8 cellular contexts compared by ENCODE assay signal in genomic region chr19:18091217-18091608, GRCh38. TPM values are rescaled to one million over a fixed set of nuclear protein-coding genes. Genes with fewer than 3 reads are reported as not detected.
A peak's percentile ranks its signal among the peaks of the same experiment; 100 is the strongest.
DNase-seq lines count a peak whose midpoint lies in the region; ATAC-seq and TF ChIP-seq lines count a peak whose summit lies in the region.

No MANE protein-coding gene starts in this region.

- ATAC-seq in HG02642 (IDR thresholded peaks at IDR 0.05; ENCODE audit: poor library complexity, unreplicated experiment) (peak; percentile 38), HG02938 (IDR thresholded peaks at IDR 0.05; ENCODE audit: unreplicated experiment) (no peak), GM21528 (IDR thresholded peaks at IDR 0.05; ENCODE audit: low FRiP score, unreplicated experiment) (no peak)

- no peaks in the 10 kb centered on the region for H3K4me1 Mint-ChIP-seq in progenitor cell of endocrine pancreas (ENCODE audit: low read depth)

- no peak overlapping the region for H3K27ac Mint-ChIP-seq in progenitor cell of endocrine pancreas

- peak; percentile 72 for DNase-seq in activated CD4-positive, alpha-beta T cell treated with anti-CD3 and anti-CD28 coated beads, Interleukin-2, amount 50 U/mL, for 1 hour
- DNase-seq in erythroblast (lab: John Stamatoyannopoulos, UW), result peak; percentile 95 to 97
- DNase-seq in stimulated activated CD4-positive, alpha-beta T cell treated with anti-CD3 and anti-CD28 coated beads, Interleukin-4, amount 100 ng/mL, for 48 hours (ENCODE audit: low read depth in 2 of 2), result peak; percentile 73 to 80
- DNase-seq in ecto neural progenitor cell (ENCODE audit: low spot score), result no peak
- DNase-seq in progenitor cell of endocrine pancreas (ENCODE audit: low spot score, unreplicated experiment), result no peak

- H3K36me3 Mint-ChIP-seq in progenitor cell of endocrine pancreas (ENCODE audit: insufficient read depth), result no peaks in the 10 kb centered on the region

- TF ChIP-seq POLR2A in erythroblast (IDR thresholded peaks at IDR 0.05; ENCODE audit: low read length), result peak; percentile 72

- H3K9me3 Mint-ChIP-seq in progenitor cell of endocrine pancreas (ENCODE audit: low read depth), result no peaks in the 10 kb centered on the region

- H3K4me3 Mint-ChIP-seq in progenitor cell of endocrine pancreas (ENCODE audit: low read depth), result no peak overlapping the region

- no peak for TF ChIP-seq CTCF in progenitor cell of endocrine pancreas (IDR thresholded peaks at IDR 0.05; ENCODE audit: unreplicated experiment)

- H3K27me3 Mint-ChIP-seq in progenitor cell of endocrine pancreas, result peaks cover 6% of the 10 kb centered on the region

RNA-seq across cellular contexts. Expression of gene IL12RB1, which starts 4.5 kb away (rescaled TPM):
- total RNA-seq in progenitor cell of endocrine pancreas, result not detected in 2 replicates

RNA-seq across cellular contexts. Expression of gene MAST3, which starts 6.4 kb away (rescaled TPM):
- 10.7 and 11.1 TPM in 2 replicates for total RNA-seq in progenitor cell of endocrine pancreas

Comparison
In these comparisons a context has a peak if more than half of its experiments do, and no peak if none do; other contexts are left out.
1. DNase-seq: peak in activated CD4-positive, alpha-beta T cell treated with anti-CD3 and anti-CD28 coated beads, Interleukin-2, amount 50 U/mL, for 1 hour (single experiment), erythroblast (2 of 2) and stimulated activated CD4-positive, alpha-beta T cell treated with anti-CD3 and anti-CD28 coated beads, Interleukin-4, amount 100 ng/mL, for 48 hours (2 of 2); none in ecto neural progenitor cell (single experiment) and progenitor cell of endocrine pancreas (single experiment).